Comparison of ENCODE assay signal across 29 cellular contexts in genomic region chr10:21824409-21824808, GRCh38.
"Had no signal": no experiment of that assay in that cellular context is flagged by ENCODE, and none has a peak within 500 bp of the region (broad histone marks: within the 10 kb centered on the region; RNA-seq: fewer than 3 reads in every experiment).

No MANE protein-coding gene starts in this region.

- H3K27me3 Mint-ChIP-seq: dendritic cell treated with granulocyte-macrophage colony-stimulating factor and Interleukin-4, amounts not matched to agents 40 ng/mL and 50 ng/mL, for 4 days; effector memory CD8-positive, alpha-beta T cell had no signal

- H3K36me3 ChIP-seq: colonic mucosa, esophagus muscularis mucosa, gastrocnemius medialis had no signal

- FAIRE-seq: colon, endometrium, endothelial cell of umbilical vein, frontal cortex had no signal

- H3K4me3 Mint-ChIP-seq: dendritic cell treated with granulocyte-macrophage colony-stimulating factor and Interleukin-4, amounts not matched to agents 40 ng/mL and 50 ng/mL, for 4 days; effector memory CD8-positive, alpha-beta T cell; endodermal cell had no signal

- H3K27me3 ChIP-seq: colonic mucosa, dorsolateral prefrontal cortex, esophagus muscularis mucosa, esophagus squamous epithelium, foreskin keratinocyte, gastrocnemius medialis, gastroesophageal sphincter, heart left ventricle, heart right ventricle, hepatocyte had no signal

- H3K9me3 ChIP-seq: colonic mucosa had no signal

- H3K79me2 ChIP-seq: hepatocyte had no signal

- H3K4me2 ChIP-seq: hepatocyte had no signal

- DNase-seq: colonic mucosa; cortex of kidney; dermis blood vessel endothelial cell; dorsolateral prefrontal cortex; effector CD4-positive, alpha-beta T cell; effector CD8-positive, alpha-beta T cell; effector memory CD4-positive, alpha-beta T cell; effector memory CD8-positive, alpha-beta T cell; endodermal cell; erythroblast; esophagus squamous epithelium; foreskin fibroblast; foreskin keratinocyte; foreskin melanocyte; gastrocnemius medialis; glutamatergic neuron; head of caudate nucleus; heart left ventricle; heart right ventricle had no signal

- H3K4me1 ChIP-seq: colonic mucosa, esophagus muscularis mucosa, esophagus squamous epithelium, foreskin keratinocyte, gastrocnemius medialis, gastroesophageal sphincter, heart left ventricle, heart right ventricle had no signal

- H3K9me3 Mint-ChIP-seq: effector memory CD8-positive, alpha-beta T cell had no signal

- H3K27ac ChIP-seq: colonic mucosa, coronary artery, dorsolateral prefrontal cortex, epithelial cell of prostate, esophagus muscularis mucosa, esophagus squamous epithelium, foreskin keratinocyte, gastrocnemius medialis, gastroesophageal sphincter, heart left ventricle, heart right ventricle, hepatocyte had no signal

- H3K4me3 ChIP-seq: colonic mucosa, coronary artery, dorsolateral prefrontal cortex, esophagus muscularis mucosa, esophagus squamous epithelium, gastrocnemius medialis, gastroesophageal sphincter, heart left ventricle, heart right ventricle, hepatocyte had no signal

- ATAC-seq: effector memory CD8-positive, alpha-beta T cell; foreskin keratinocyte; gastrocnemius medialis; gastroesophageal sphincter; heart left ventricle; heart right ventricle had no signal

- H3K4me1 Mint-ChIP-seq: endodermal cell had no signal

- H2AFZ ChIP-seq: hepatocyte had no signal

- H3K27ac Mint-ChIP-seq: dendritic cell treated with granulocyte-macrophage colony-stimulating factor and Interleukin-4, amounts not matched to agents 40 ng/mL and 50 ng/mL, for 4 days; endodermal cell had no signal
